8 cellular contexts compared by ENCODE assay signal in the genomic region with DNA sequence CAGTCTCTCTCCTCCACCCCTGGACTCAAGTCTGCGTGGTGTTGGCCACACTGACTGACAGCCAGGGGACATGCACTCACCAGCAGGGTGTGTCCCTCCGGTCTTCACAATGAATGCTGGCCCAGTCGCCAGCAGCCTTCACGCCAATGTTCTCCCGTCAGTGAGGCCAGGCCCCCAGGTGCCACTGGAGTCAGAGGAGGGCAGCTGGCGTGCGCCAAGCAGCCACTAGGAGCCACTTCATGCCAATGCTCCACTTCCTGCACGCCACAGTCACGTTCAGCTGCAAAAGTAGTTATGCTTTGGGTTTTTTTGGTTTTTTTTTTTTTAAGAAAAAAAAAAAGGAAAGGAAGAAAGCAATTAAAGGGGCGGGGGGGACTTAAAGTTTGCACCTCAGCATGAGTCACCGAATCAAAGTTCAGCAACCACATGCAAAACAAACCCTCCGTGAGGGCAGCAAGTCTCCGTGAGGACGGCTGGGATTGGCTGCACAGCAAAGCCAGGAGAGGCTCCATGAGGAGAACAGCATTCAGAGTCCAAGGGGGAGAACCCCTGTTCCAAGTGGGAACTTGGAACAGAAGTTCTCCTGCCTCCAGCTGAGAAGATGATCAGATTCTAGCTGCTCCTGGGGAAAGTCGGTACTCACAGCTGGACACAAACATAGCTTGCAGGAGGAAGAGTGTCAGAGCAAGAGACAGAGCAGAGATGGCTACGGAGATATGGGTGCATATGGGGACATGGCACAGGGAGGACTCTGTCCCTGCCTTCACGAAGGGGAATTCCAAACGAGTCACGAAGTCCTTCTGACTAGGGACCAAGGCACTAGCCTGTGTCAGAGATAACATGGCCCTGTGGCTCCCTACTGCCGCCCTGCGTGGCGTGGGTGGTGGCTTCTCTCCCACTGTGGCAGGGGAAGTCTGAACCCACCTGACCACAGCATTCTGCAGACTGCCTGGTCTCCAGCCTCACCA. TPM values are rescaled to one million over a fixed set of nuclear protein-coding genes. Genes with fewer than 3 reads are reported as not detected.
A peak's percentile ranks its signal among the peaks of the same experiment; 100 is the strongest.
DNase-seq lines count a peak whose midpoint lies in the region; ATAC-seq, FAIRE-seq and TF ChIP-seq lines count a peak whose summit lies in the region.

A gene (minus strand): TSS at position 282 of the 968 bp plus-strand sequence. CDS start 10,471 bp downstream, outside the sequence.

- TF ChIP-seq EP300 in Ishikawa (IDR thresholded peaks at IDR 0.05; ENCODE audit: borderline replicate concordance) (no peak), H1 (IDR thresholded peaks at IDR 0.05; ENCODE audit: borderline replicate concordance in 1 of 2, low read depth in 2 of 2, low read length in 2 of 2) (no peak)

- no peaks in the 10 kb centered on the region for H3K36me3 ChIP-seq in H1 (ENCODE audit: control insufficient read depth in 2 of 4, insufficient read depth in 4 of 4, low read length in 3 of 4)

- no peak within 1 kb of the TSS for H3K14ac ChIP-seq in H1 (ENCODE audit: insufficient read length)

- H4K5ac ChIP-seq in H1 (ENCODE audit: insufficient read length, low read depth, low read length) = no peak within 1 kb of the TSS

- peak in 1 of 3 experiments; percentile 10; a peak in 1 of 4 replicates for TF ChIP-seq CTCF in H1 (IDR thresholded peaks at IDR 0.05; ENCODE audit: control extremely low read depth in 1 of 3, insufficient read depth in 1 of 3, low read depth in 1 of 3, low read length in 3 of 3)

- no peak within 1 kb of the TSS for H3K18ac ChIP-seq in H1 (ENCODE audit: extremely low read depth, low read length)

- no peak within 1 kb of the TSS for H2BK20ac ChIP-seq in H1 (ENCODE audit: low read length)

- no peak within 1 kb of the TSS for H3K56ac ChIP-seq in H1 (replicated peaks; ENCODE audit: insufficient read length, low read depth, low read length)

- no peak within 1 kb of the TSS for H2BK12ac ChIP-seq in H1 (ENCODE audit: low read depth, low read length)

- no peaks in the 10 kb centered on the region for H3K79me2 ChIP-seq in H1 (ENCODE audit: control insufficient read depth in 1 of 2, insufficient read depth in 2 of 2, low read length in 2 of 2)

- in situ Hi-C loops in Caki2 (cut with HindIII; ENCODE audit: low pct_unique_long_range_greater_than_20kb, low sequenced_read_pairs) = no loop called here

- POLR2A ChIA-PET in H1 (lab: Charles Lee; ENCODE audit: partially characterized antibody) = no interaction called here

- no peak within 1 kb of the TSS for H2AK5ac ChIP-seq in H1 (ENCODE audit: low read depth, low read length)

- no peak within 1 kb of the TSS for H3K4ac ChIP-seq in H1 (replicated peaks; ENCODE audit: insufficient read length, low read depth, low read length)

- no peak within 1 kb of the TSS for H2BK15ac ChIP-seq in H1 (ENCODE audit: low read length)

- FAIRE-seq in H1 (lab: Jason Lieb, UNC) = no peak

- H3K27me3 ChIP-seq in H1 (replicated peaks in 1 of 4; ENCODE audit: control insufficient read depth in 3 of 4, extremely low read depth in 1 of 4, insufficient read depth in 3 of 4, low read length in 3 of 4) = no peaks in the 10 kb centered on the region

- H3K9ac ChIP-seq in H1 (replicated peaks in 1 of 4; ENCODE audit: extremely low read depth in 1 of 4, low read depth in 3 of 4, low read length in 3 of 4) = no peak within 1 kb of the TSS

- H4K8ac ChIP-seq in H1 (ENCODE audit: extremely low read depth, insufficient read depth, low read length) = no peak within 1 kb of the TSS

- H2AFZ ChIP-seq in H1 (ENCODE audit: low read length) = 0 out of 2 replicates have a peak within 1 kb of the TSS, but pooled peaks have one; percentile 0

- H3K4me3 ChIP-seq in H1 (ENCODE audit: extremely low read depth in 1 of 4, insufficient read depth in 2 of 4, low read depth in 3 of 4, low read length in 4 of 4) = no peak within 1 kb of the TSS

- DNase-seq in Caki2 (ENCODE audit: low read depth) = peak; percentile 88
- DNase-seq in activated CD4-positive, alpha-beta T cell treated with anti-CD3 and anti-CD28 coated beads, Interleukin-2, amount 50 U/mL, for 24 hours (ENCODE audit: low read depth in 1 of 2, low spot score in 1 of 2) = peak; percentile 49 to 71
- no peak for DNase-seq in H1 (ENCODE audit: low read depth in 1 of 2, low spot score in 2 of 2)
- peak; percentile 82 for DNase-seq in renal cortical epithelial cell (ENCODE audit: low read depth)
- DNase-seq in NCI-H226 = no peak
- DNase-seq in ecto neural progenitor cell (ENCODE audit: low spot score) = no peak

- no peak within 1 kb of the TSS for H2BK120ac ChIP-seq in H1 (replicated peaks; ENCODE audit: low read depth, low read length)

- ATAC-seq in GM21447 (IDR thresholded peaks at IDR 0.05; ENCODE audit: unreplicated experiment) = peak; percentile 43

- no peak within 1 kb of the TSS for H2BK5ac ChIP-seq in H1 (ENCODE audit: low read depth, low read length)

- H4K20me1 ChIP-seq in H1 (replicated peaks in 1 of 2; ENCODE audit: control insufficient read depth in 1 of 2, insufficient read depth in 2 of 2, low read length in 2 of 2) = no peaks in the 10 kb centered on the region

- no peaks in the 10 kb centered on the region for H3K9me3 ChIP-seq in H1 (ENCODE audit: insufficient read depth in 2 of 2, low read depth in 1 of 2, low read length in 1 of 2)

- no peak within 1 kb of the TSS for H4K91ac ChIP-seq in H1 (replicated peaks; ENCODE audit: insufficient read length, low read length)

- TF ChIP-seq RAD21 in Ishikawa (IDR thresholded peaks at IDR 0.05; ENCODE audit: low read depth) = peak; percentile 13; the same call in 1 of the 2 replicates
- TF ChIP-seq RAD21 in H1 (IDR thresholded peaks at IDR 0.05 in 1 of 2, conservative IDR thresholded peaks at IDR 0.05 in 1 of 2; ENCODE audit: low read depth in 2 of 2, low read length in 2 of 2) = no peak

- WGBS in H1 (ENCODE audit: extremely low coverage in 1 of 2, insufficient coverage in 1 of 2, insufficient read length in 1 of 2, insufficient replicate concordance in 2 of 2, low coverage in 1 of 2, low lambda C conversion rate in 2 of 2, missing lambda C conversion rate in 1 of 2), 2 experiments = 85% methylated on average over 22 of the region's 22 CpGs; no CpG with 5 or more reads in 1 of the 2 experiments

- TF ChIP-seq POLR2A in H1 (IDR thresholded peaks at IDR 0.05; ENCODE audit: control extremely low read depth in 1 of 2, low read depth in 2 of 2, low read length in 2 of 2) = no peak

- H3K23me2 ChIP-seq in H1 (ENCODE audit: low read depth, low read length) = no peaks in the 10 kb centered on the region

- H3K4me2 ChIP-seq in H1 (ENCODE audit: insufficient read depth in 1 of 2, low read depth in 2 of 2, low read length in 2 of 2) = no peak within 1 kb of the TSS

- H3K4me1 ChIP-seq in H1 (replicated peaks in 1 of 4; ENCODE audit: control insufficient read depth in 3 of 4, insufficient read depth in 4 of 4, low read length in 3 of 4) = peaks cover 0 to 4% (median under 1%) of the 10 kb centered on the region in 4 experiments; a peak in 2 of 7 replicates

- CTCF ChIA-PET in H1 (lab: Charles Lee; ENCODE audit: partially characterized antibody) = interaction anchor here (0.6 to 1.6 kb wide), 4 partner anchors 8 to 397 kb away, joined by 3 to 4 read pairs (median 3); no protein-coding TSS in a partner anchor

- no peak within 1 kb of the TSS for H3K27ac ChIP-seq in H1 (ENCODE audit: low read depth, low read length)

- H3K79me1 ChIP-seq in H1 (ENCODE audit: low read depth, low read length) = no peaks in the 10 kb centered on the region

- H3K23ac ChIP-seq in H1 (ENCODE audit: insufficient read length) = no peak within 1 kb of the TSS

TF ChIP-seq in Ishikawa, 13 proteins besides CTCF, POLR2A, EP300 and RAD21 (continues in another document):
- TF ChIP-seq, protein P1, sequence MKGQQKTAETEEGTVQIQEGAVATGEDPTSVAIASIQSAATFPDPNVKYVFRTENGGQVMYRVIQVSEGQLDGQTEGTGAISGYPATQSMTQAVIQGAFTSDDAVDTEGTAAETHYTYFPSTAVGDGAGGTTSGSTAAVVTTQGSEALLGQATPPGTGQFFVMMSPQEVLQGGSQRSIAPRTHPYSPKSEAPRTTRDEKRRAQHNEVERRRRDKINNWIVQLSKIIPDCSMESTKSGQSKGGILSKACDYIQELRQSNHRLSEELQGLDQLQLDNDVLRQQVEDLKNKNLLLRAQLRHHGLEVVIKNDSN (IDR thresholded peaks at IDR 0.05) = no peak
- TF ChIP-seq, protein P2, sequence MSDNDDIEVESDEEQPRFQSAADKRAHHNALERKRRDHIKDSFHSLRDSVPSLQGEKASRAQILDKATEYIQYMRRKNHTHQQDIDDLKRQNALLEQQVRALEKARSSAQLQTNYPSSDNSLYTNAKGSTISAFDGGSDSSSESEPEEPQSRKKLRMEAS (IDR thresholded peaks at IDR 0.05) = peak; percentile 77

TF ChIP-seq in H1, 55 proteins besides CTCF, POLR2A, EP300 and RAD21 (continues in another document):
- no peak for TF ChIP-seq SIN3A (conservative IDR thresholded peaks at IDR 0.05 in 1 of 2, IDR thresholded peaks at IDR 0.05 in 1 of 2; ENCODE audit: low read depth in 1 of 2, low read length in 2 of 2)
- no peak for TF ChIP-seq KDM1A (IDR thresholded peaks at IDR 0.05; ENCODE audit: borderline replicate concordance, low read length)
- no peak for TF ChIP-seq SP1 (IDR thresholded peaks at IDR 0.05; ENCODE audit: low read depth, low read length)
- no peak for TF ChIP-seq SAP30 (IDR thresholded peaks at IDR 0.05; ENCODE audit: insufficient read depth, insufficient replicate concordance, low read length)
- TF ChIP-seq, protein P3, sequence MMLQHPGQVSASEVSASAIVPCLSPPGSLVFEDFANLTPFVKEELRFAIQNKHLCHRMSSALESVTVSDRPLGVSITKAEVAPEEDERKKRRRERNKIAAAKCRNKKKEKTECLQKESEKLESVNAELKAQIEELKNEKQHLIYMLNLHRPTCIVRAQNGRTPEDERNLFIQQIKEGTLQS (IDR thresholded peaks at IDR 0.05; ENCODE audit: insufficient read depth, low read depth, low read length) = no peak
- no peak for TF ChIP-seq TCF12 (IDR thresholded peaks at IDR 0.05; ENCODE audit: low read depth, low read length)

RNA-seq across cellular contexts. Expression of the gene that starts here (rescaled TPM):
- 0.30 TPM in 1 of 2 replicates, not detected in the other for total RNA-seq in Caki2 (2014; rRNA removed; shearing (Covaris generic); ENCODE audit: low replicate concordance)
- total RNA-seq in H1 (2021; fragmentation: NEBNext Ultra II Directional; extraction: Animal tissue kit (Norgen Biotek cat#: 25700)) = 0.07 and 0.08 TPM in 2 replicates
- polyA plus RNA-seq in H1 (2011; rRNA removed) = 0.05 TPM in 2 replicates
- 0.13 TPM for polyA plus RNA-seq in H1 (2011; cell fraction: cytosol; rRNA removed)
- polyA plus RNA-seq in H1 (2011; cell fraction: nucleus; rRNA removed) = 0.20 TPM
- polyA plus RNA-seq in H1 (2012, experiment 1 of 2) = 0.03 to 0.09 TPM in 2 of 4 replicates, not detected in the others
- not detected for polyA plus RNA-seq in H1 (2012, experiment 2 of 2)
- polyA plus RNA-seq in H1 (2013, experiment 1 of 2) = 0.10 TPM
- 0.04 TPM for polyA plus RNA-seq in H1 (2013, experiment 2 of 2)
- 0.05 and 0.09 TPM in 2 replicates for polyA minus RNA-seq in H1 (2011; rRNA and poly(A)+ RNA removed)
- not detected for polyA minus RNA-seq in H1 (2011; cell fraction: cytosol; rRNA and poly(A)+ RNA removed)
- polyA minus RNA-seq in H1 (2011; cell fraction: nucleus; rRNA and poly(A)+ RNA removed) = 0.20 TPM
- total RNA-seq in renal cortical epithelial cell = 0.15 TPM in 1 of 2 replicates, not detected in the other

Comparison
In these comparisons a context has a peak if more than half of its experiments do, and no peak if none do; other contexts are left out.
1. Peak in DNase-seq in Caki2; RNA of the gene not detected or under 1 TPM.
2. Peak in DNase-seq in renal cortical epithelial cell; RNA of the gene not detected or under 1 TPM.
3. DNase-seq: peak in activated CD4-positive, alpha-beta T cell treated with anti-CD3 and anti-CD28 coated beads, Interleukin-2, amount 50 U/mL, for 24 hours (2 of 2); none in H1 (0 of 2), NCI-H226 (single experiment) and ecto neural progenitor cell (single experiment).